ENCODE assay signal across 9 cellular contexts in genomic region chr3:4474683-4475490, GRCh38. TPM values are rescaled to one million over a fixed set of nuclear protein-coding genes. Genes with fewer than 3 reads are reported as not detected.
DNase-seq lines count a peak whose midpoint lies in the region; ATAC-seq and TF ChIP-seq lines count a peak whose summit lies in the region.
"Had no signal": no experiment of that assay in that cellular context is flagged by ENCODE, and none has a peak within 500 bp of the region (broad histone marks: within the 10 kb centered on the region; RNA-seq: fewer than 3 reads in every experiment).

No MANE protein-coding gene starts in this region.

- H3K27me3 Mint-ChIP-seq in glutamatergic neuron (ENCODE audit: unreplicated experiment), result no peaks in the 10 kb centered on the region

- no peak for TF ChIP-seq CTCF in epithelial cell of proximal tubule (conservative IDR thresholded peaks at IDR 0.05; ENCODE audit: low read depth, low read length)
- TF ChIP-seq CTCF in glutamatergic neuron (IDR thresholded peaks at IDR 0.05; ENCODE audit: partially characterized antibody, unreplicated experiment), result no peak

- DNase-seq in RPMI7951 (ENCODE audit: low read depth) (peak; percentile 75), epithelial cell of proximal tubule (ENCODE audit: low read depth) (peak; percentile 68), pulmonary artery endothelial cell (ENCODE audit: low read depth, low spot score) (peak; percentile 93), glutamatergic neuron (no peak), NCI-H128 (lab: John Stamatoyannopoulos, UW; ENCODE audit: unreplicated experiment) (no peak)
- no peak for DNase-seq in activated effector memory CD4-positive, alpha-beta T cell treated with Interleukin-2 at 50 U/mL for 16 hours

- peak; percentile 73 for ATAC-seq in GM18870 (IDR thresholded peaks at IDR 0.05; ENCODE audit: unreplicated experiment)
- ATAC-seq in HG02798 (IDR thresholded peaks at IDR 0.05; ENCODE audit: poor library complexity, unreplicated experiment), result peak; percentile 59
- ATAC-seq: naive thymus-derived CD8-positive, alpha-beta T cell had no signal

- H3K27ac Mint-ChIP-seq in glutamatergic neuron (ENCODE audit: unreplicated experiment), result no peak overlapping the region

- no peaks in the 10 kb centered on the region for H3K9me3 Mint-ChIP-seq in glutamatergic neuron (ENCODE audit: unreplicated experiment)
- H3K9me3 Mint-ChIP-seq: naive thymus-derived CD8-positive, alpha-beta T cell had no signal

- no peaks in the 10 kb centered on the region for H3K4me1 Mint-ChIP-seq in glutamatergic neuron (ENCODE audit: low read depth, unreplicated experiment)

- no peaks in the 10 kb centered on the region for H3K36me3 Mint-ChIP-seq in glutamatergic neuron (ENCODE audit: unreplicated experiment)
- H3K36me3 Mint-ChIP-seq: naive thymus-derived CD8-positive, alpha-beta T cell had no signal

- H3K4me3 ChIP-seq in epithelial cell of proximal tubule (ENCODE audit: low read depth, low read length), result no peak overlapping the region

- no peak overlapping the region for H3K4me3 Mint-ChIP-seq in glutamatergic neuron (ENCODE audit: unreplicated experiment)

RNA-seq across cellular contexts. Expression of gene SUMF1, which starts 7.8 kb away (rescaled TPM):
- total RNA-seq in RPMI7951 (2014; rRNA removed; shearing (Covaris generic)), result 42.5 and 43.5 TPM in 2 replicates
- total RNA-seq in epithelial cell of proximal tubule, result 34.4 and 44.5 TPM in 2 replicates
- 57.6 and 61.2 TPM in 2 replicates for total RNA-seq in pulmonary artery endothelial cell
- 7.2 TPM for total RNA-seq in glutamatergic neuron (ENCODE audit: unreplicated experiment)

RNA-seq across cellular contexts. Expression of gene ITPR1, which starts 18.3 kb away (rescaled TPM):
- 11.4 and 13.2 TPM in 2 replicates for total RNA-seq in RPMI7951 (2014; rRNA removed; shearing (Covaris generic))
- 4.3 and 4.6 TPM in 2 replicates for total RNA-seq in epithelial cell of proximal tubule
- 15.2 and 20.1 TPM in 2 replicates for total RNA-seq in pulmonary artery endothelial cell
- total RNA-seq in glutamatergic neuron (ENCODE audit: unreplicated experiment), result 6.9 TPM

Comparison
In these comparisons a context has a peak if more than half of its experiments do, and no peak if none do; other contexts are left out.
1. DNase-seq: peak in RPMI7951 (single experiment), epithelial cell of proximal tubule (single experiment) and pulmonary artery endothelial cell (single experiment); none in glutamatergic neuron (single experiment), NCI-H128 (single experiment) and activated effector memory CD4-positive, alpha-beta T cell treated with Interleukin-2 at 50 U/mL for 16 hours (single experiment).